Comparison of ENCODE assay signal across 2 cellular contexts in genomic region chr3:168288511-168289268, GRCh38.
TF ChIP-seq lines count a peak whose summit lies in the region.

No MANE protein-coding gene starts in this region.

TF ChIP-seq in GM23338, 12 proteins besides CTCF, POLR2A, EP300 and RAD21:
- TF ChIP-seq, protein P1, sequence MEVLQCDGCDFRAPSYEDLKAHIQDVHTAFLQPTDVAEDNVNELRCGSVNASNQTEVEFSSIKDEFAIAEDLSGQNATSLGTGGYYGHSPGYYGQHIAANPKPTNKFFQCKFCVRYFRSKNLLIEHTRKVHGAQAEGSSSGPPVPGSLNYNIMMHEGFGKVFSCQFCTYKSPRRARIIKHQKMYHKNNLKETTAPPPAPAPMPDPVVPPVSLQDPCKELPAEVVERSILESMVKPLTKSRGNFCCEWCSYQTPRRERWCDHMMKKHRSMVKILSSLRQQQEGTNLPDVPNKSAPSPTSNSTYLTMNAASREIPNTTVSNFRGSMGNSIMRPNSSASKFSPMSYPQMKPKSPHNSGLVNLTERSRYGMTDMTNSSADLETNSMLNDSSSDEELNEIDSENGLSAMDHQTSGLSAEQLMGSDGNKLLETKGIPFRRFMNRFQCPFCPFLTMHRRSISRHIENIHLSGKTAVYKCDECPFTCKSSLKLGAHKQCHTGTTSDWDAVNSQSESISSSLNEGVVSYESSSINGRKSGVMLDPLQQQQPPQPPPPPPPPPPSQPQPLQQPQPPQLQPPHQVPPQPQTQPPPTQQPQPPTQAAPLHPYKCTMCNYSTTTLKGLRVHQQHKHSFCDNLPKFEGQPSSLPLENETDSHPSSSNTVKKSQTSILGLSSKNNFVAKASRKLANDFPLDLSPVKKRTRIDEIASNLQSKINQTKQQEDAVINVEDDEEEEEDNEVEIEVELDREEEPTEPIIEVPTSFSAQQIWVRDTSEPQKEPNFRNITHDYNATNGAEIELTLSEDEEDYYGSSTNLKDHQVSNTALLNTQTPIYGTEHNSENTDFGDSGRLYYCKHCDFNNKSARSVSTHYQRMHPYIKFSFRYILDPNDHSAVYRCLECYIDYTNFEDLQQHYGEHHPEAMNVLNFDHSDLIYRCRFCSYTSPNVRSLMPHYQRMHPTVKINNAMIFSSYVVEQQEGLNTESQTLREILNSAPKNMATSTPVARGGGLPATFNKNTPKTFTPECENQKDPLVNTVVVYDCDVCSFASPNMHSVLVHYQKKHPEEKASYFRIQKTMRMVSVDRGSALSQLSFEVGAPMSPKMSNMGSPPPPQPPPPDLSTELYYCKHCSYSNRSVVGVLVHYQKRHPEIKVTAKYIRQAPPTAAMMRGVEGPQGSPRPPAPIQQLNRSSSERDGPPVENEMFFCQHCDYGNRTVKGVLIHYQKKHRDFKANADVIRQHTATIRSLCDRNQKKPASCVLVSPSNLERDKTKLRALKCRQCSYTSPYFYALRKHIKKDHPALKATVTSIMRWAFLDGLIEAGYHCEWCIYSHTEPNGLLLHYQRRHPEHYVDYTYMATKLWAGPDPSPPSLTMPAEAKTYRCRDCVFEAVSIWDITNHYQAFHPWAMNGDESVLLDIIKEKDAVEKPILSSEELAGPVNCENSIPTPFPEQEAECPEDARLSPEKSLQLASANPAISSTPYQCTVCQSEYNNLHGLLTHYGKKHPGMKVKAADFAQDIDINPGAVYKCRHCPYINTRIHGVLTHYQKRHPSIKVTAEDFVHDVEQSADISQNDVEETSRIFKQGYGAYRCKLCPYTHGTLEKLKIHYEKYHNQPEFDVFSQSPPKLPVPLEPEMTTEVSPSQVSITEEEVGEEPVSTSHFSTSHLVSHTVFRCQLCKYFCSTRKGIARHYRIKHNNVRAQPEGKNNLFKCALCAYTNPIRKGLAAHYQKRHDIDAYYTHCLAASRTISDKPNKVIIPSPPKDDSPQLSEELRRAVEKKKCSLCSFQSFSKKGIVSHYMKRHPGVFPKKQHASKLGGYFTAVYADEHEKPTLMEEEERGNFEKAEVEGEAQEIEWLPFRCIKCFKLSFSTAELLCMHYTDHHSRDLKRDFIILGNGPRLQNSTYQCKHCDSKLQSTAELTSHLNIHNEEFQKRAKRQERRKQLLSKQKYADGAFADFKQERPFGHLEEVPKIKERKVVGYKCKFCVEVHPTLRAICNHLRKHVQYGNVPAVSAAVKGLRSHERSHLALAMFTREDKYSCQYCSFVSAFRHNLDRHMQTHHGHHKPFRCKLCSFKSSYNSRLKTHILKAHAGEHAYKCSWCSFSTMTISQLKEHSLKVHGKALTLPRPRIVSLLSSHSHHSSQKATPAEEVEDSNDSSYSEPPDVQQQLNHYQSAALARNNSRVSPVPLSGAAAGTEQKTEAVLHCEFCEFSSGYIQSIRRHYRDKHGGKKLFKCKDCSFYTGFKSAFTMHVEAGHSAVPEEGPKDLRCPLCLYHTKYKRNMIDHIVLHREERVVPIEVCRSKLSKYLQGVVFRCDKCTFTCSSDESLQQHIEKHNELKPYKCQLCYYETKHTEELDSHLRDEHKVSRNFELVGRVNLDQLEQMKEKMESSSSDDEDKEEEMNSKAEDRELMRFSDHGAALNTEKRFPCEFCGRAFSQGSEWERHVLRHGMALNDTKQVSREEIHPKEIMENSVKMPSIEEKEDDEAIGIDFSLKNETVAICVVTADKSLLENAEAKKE (CRISPR knock-in tag; IDR thresholded peaks at IDR 0.05) = no peak
- no peak for TF ChIP-seq ETS1 (IDR thresholded peaks at IDR 0.05)
- TF ChIP-seq EZH2phosphoT487 (IDR thresholded peaks at IDR 0.05; ENCODE audit: unreplicated experiment) = no peak

TF ChIP-seq in WTC11, 78 proteins besides CTCF, POLR2A, EP300 and RAD21 (continued from another document):
- TF ChIP-seq ERG (CRISPR knock-in tag; IDR thresholded peaks at IDR 0.05) (no peak), FOXK1 (CRISPR knock-in tag; IDR thresholded peaks at IDR 0.05) (no peak), NR2C2 (CRISPR knock-in tag; IDR thresholded peaks at IDR 0.05) (no peak)
